In genomic region chr1:110084226-110085078, GRCh38 we compare ENCODE assay signal across 9 cellular contexts. TPM values are rescaled to one million over a fixed set of nuclear protein-coding genes. Genes with fewer than 3 reads are reported as not detected.
DNase-seq lines count a peak whose midpoint lies in the region; TF ChIP-seq lines count a peak whose summit lies in the region.
"Had no signal": no experiment of that assay in that cellular context is flagged by ENCODE, and none has a peak within 500 bp of the region (broad histone marks: within the 10 kb centered on the region; RNA-seq: fewer than 3 reads in every experiment).

No MANE protein-coding gene starts in this region.

- H3K9me3 Mint-ChIP-seq in activated CD4-positive, alpha-beta memory T cell treated with anti-CD3 and anti-CD28 coated beads, Interleukin-2, amount 10 ng/mL, durations not matched to agents 7 days and 5 days = no peaks in the 10 kb centered on the region
- H3K9me3 Mint-ChIP-seq in nephron progenitor cell = no peaks in the 10 kb centered on the region

- no peaks in the 10 kb centered on the region for H3K36me3 Mint-ChIP-seq in activated CD4-positive, alpha-beta memory T cell treated with anti-CD3 and anti-CD28 coated beads, Interleukin-2, amount 10 ng/mL, durations not matched to agents 7 days and 5 days (ENCODE audit: low read depth)
- no peaks in the 10 kb centered on the region for H3K36me3 Mint-ChIP-seq in nephron progenitor cell (ENCODE audit: low read depth)

- CTCF ChIA-PET in activated CD4-positive, alpha-beta memory T cell treated with anti-CD3 and anti-CD28 coated beads, Interleukin-2, amount 10 ng/mL, durations not matched to agents 7 days and 5 days (lab: Charles Lee) = interaction anchor here (1.2 to 1.4 kb wide), 3 partner anchors 8 to 32 kb away, joined by 3 to 6 read pairs (median 4); no protein-coding TSS in a partner anchor

- H3K4me3 Mint-ChIP-seq in activated CD4-positive, alpha-beta memory T cell treated with anti-CD3 and anti-CD28 coated beads, Interleukin-2, amount 10 ng/mL, durations not matched to agents 7 days and 5 days = peak overlapping the region; percentile 72
- peak overlapping the region; percentile 61 for H3K4me3 Mint-ChIP-seq in nephron progenitor cell

- H3K4me3 ChIP-seq in foreskin fibroblast (ENCODE audit: low read depth in 1 of 2, low read length in 2 of 2) = peak overlapping the region; percentile 58

- peaks cover 10% of the 10 kb centered on the region for H3K4me1 Mint-ChIP-seq in activated CD4-positive, alpha-beta memory T cell treated with anti-CD3 and anti-CD28 coated beads, Interleukin-2, amount 10 ng/mL, durations not matched to agents 7 days and 5 days
- peaks cover 38% of the 10 kb centered on the region for H3K4me1 Mint-ChIP-seq in nephron progenitor cell

- H3K27me3 Mint-ChIP-seq in activated CD4-positive, alpha-beta memory T cell treated with anti-CD3 and anti-CD28 coated beads, Interleukin-2, amount 10 ng/mL, durations not matched to agents 7 days and 5 days = peaks cover 51% of the 10 kb centered on the region
- H3K27me3 Mint-ChIP-seq in nephron progenitor cell (ENCODE audit: low read depth, poor library complexity) = peaks cover 88% of the 10 kb centered on the region

- DNase-seq in activated effector memory CD4-positive, alpha-beta T cell treated with anti-CD3 and anti-CD28 coated beads, Interleukin-2, amount 50 U/mL, for 16 hours = peak; percentile 71
- no peak for DNase-seq in activated effector memory CD4-positive, alpha-beta T cell treated with Interleukin-2 at 50 U/mL for 16 hours
- DNase-seq in activated CD4-positive, alpha-beta memory T cell treated with anti-CD3 and anti-CD28 coated beads, Interleukin-2, amount 10 ng/mL, durations not matched to agents 7 days and 5 days = peak; percentile 38
- DNase-seq in foreskin fibroblast = peak; percentile 49 to 66
- peak; percentile 50 for DNase-seq in nephron progenitor cell
- no peak for DNase-seq in occipital lobe (lab: John Stamatoyannopoulos, UW)
- no peak for DNase-seq in caudate nucleus (lab: John Stamatoyannopoulos, UW)
- no peak for DNase-seq in NCI-H226

- no peak for TF ChIP-seq CTCF in foreskin fibroblast (IDR thresholded peaks at IDR 0.05; ENCODE audit: low read depth, low read length)
- TF ChIP-seq CTCF in nephron progenitor cell (IDR thresholded peaks at IDR 0.05) = no peak

- no peak overlapping the region for H3K27ac Mint-ChIP-seq in activated CD4-positive, alpha-beta memory T cell treated with anti-CD3 and anti-CD28 coated beads, Interleukin-2, amount 10 ng/mL, durations not matched to agents 7 days and 5 days
- no peak overlapping the region for H3K27ac Mint-ChIP-seq in nephron progenitor cell

- POLR2A ChIA-PET in activated CD4-positive, alpha-beta memory T cell treated with anti-CD3 and anti-CD28 coated beads, Interleukin-2, amount 10 ng/mL, durations not matched to agents 7 days and 5 days (lab: Charles Lee) = no interaction called here

- H3K27ac ChIP-seq in caudate nucleus (ENCODE audit: low read depth, low read length) = no peak overlapping the region

RNA-seq across cellular contexts. Expression of gene ALX3, which starts 14.0 kb away (rescaled TPM):
- not detected for total RNA-seq in activated CD4-positive, alpha-beta memory T cell treated with anti-CD3 and anti-CD28 coated beads, Interleukin-2, amount 10 ng/mL, durations not matched to agents 7 days and 5 days
- 0.31 TPM for total RNA-seq in occipital lobe
- total RNA-seq: activated CD8-positive, alpha-beta memory T cell treated with anti-CD3 and anti-CD28 coated beads for 36 hours had no signal

RNA-seq across cellular contexts. Expression of gene UBL4B, which starts 27.8 kb away (rescaled TPM):
- not detected for total RNA-seq in activated CD4-positive, alpha-beta memory T cell treated with anti-CD3 and anti-CD28 coated beads, Interleukin-2, amount 10 ng/mL, durations not matched to agents 7 days and 5 days
- not detected for total RNA-seq in occipital lobe
- total RNA-seq: activated CD8-positive, alpha-beta memory T cell treated with anti-CD3 and anti-CD28 coated beads for 36 hours had no signal

RNA-seq across cellular contexts. Expression of gene STRIP1, which starts 50.0 kb away (rescaled TPM):
- total RNA-seq in activated CD4-positive, alpha-beta memory T cell treated with anti-CD3 and anti-CD28 coated beads, Interleukin-2, amount 10 ng/mL, durations not matched to agents 7 days and 5 days = 10 to 100 TPM; 34.1 to 34.7 TPM
- 102 TPM for total RNA-seq in occipital lobe

Comparison
In these comparisons a context has a peak if more than half of its experiments do, and no peak if none do; other contexts are left out.
1. DNase-seq: peak in activated effector memory CD4-positive, alpha-beta T cell treated with anti-CD3 and anti-CD28 coated beads, Interleukin-2, amount 50 U/mL, for 16 hours (single experiment), activated CD4-positive, alpha-beta memory T cell treated with anti-CD3 and anti-CD28 coated beads, Interleukin-2, amount 10 ng/mL, durations not matched to agents 7 days and 5 days (single experiment), foreskin fibroblast (2 of 2) and nephron progenitor cell (single experiment); none in activated effector memory CD4-positive, alpha-beta T cell treated with Interleukin-2 at 50 U/mL for 16 hours (single experiment), occipital lobe (single experiment), caudate nucleus (0 of 61) and NCI-H226 (single experiment).